ENCODE assay signal across 5 cellular contexts in the genomic region with DNA sequence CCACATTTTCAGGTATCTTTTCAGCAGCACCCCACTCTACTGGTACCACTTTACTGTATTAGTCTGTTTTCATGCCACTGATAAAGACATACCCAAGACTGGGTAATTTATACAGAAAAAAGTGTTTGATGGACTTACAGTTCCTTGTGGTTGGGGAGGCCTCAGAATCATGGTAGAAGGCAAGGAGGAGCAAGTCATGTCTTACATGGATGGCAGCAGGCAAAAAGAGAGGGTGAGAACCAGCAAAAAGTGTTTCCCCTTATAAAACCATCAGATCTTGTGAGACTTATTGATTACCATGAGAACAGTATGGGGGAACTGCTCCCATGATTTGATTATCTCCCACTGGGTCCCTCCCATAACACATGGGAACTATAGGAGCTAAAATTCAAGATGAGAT.
DNase-seq lines count a peak whose midpoint lies in the region; ATAC-seq, FAIRE-seq and TF ChIP-seq lines count a peak whose summit lies in the region.
"Not testable (repeated sequence)": the region's sequence is repeated elsewhere in the genome, so short reads cannot be mapped to it uniquely, and the experiment has no call there.

No MANE protein-coding gene starts in this region.

- TF ChIP-seq CTCF in HEK293 (tag by site-specific recombination; IDR thresholded peaks at IDR 0.05); SU-DHL-6 (IDR thresholded peaks at IDR 0.05; ENCODE audit: insufficient read depth, low read length, poor library complexity, severe bottlenecking); K562 (IDR thresholded peaks at IDR 0.05 in 2 of 3, conservative IDR thresholded peaks at IDR 0.05 in 1 of 3; ENCODE audit: insufficient read depth in 2 of 3, low read depth in 1 of 3, low read length in 3 of 3); endodermal cell (conservative IDR thresholded peaks at IDR 0.05); HepG2 (CRISPR knock-in tag; IDR thresholded peaks at IDR 0.05): not testable (repeated sequence)

- not testable (repeated sequence) for ATAC-seq in K562, HepG2

- not testable (repeated sequence) for H3K9me2 ChIP-seq in SU-DHL-6 (replicated peaks; ENCODE audit: insufficient read depth, low read length)

- not testable (repeated sequence) for H3K79me2 ChIP-seq in SU-DHL-6 (ENCODE audit: insufficient read depth, low read length); K562 (ENCODE audit: control insufficient read depth, insufficient read depth, low read length); HepG2 (ENCODE audit: insufficient read depth, low read length)

- not testable (repeated sequence) for TF ChIP-seq EP300 in K562 (IDR thresholded peaks at IDR 0.05; ENCODE audit: low read length); HepG2 (IDR thresholded peaks at IDR 0.05; ENCODE audit: low read depth in 2 of 2, low read length in 2 of 2); HepG2 (CRISPR knock-in tag; IDR thresholded peaks at IDR 0.05; ENCODE audit: borderline replicate concordance)

- POLR2A ChIA-PET in HEK293 (lab: Yijun Ruan, JAX); K562 (lab: Yijun Ruan, JAX); HepG2 (lab: Yijun Ruan, JAX): not testable (repeated sequence)

- peaks cover 24% of the 10 kb centered on the region for H3K9me3 Mint-ChIP-seq in endodermal cell

- not testable (repeated sequence) for H3K4me1 Mint-ChIP-seq in endodermal cell

- H3K9me3 ChIP-seq in HEK293 (ENCODE audit: control insufficient read depth, insufficient read depth, low read depth, low read length); SU-DHL-6 (ENCODE audit: insufficient read depth, low read length); K562 (replicated peaks; ENCODE audit: control insufficient read depth, insufficient read depth, low read depth, low read length): not testable (repeated sequence)
- H3K9me3 ChIP-seq in endodermal cell (ENCODE audit: control insufficient read depth, low read length), result peaks cover 29% of the 10 kb centered on the region
- H3K9me3 ChIP-seq in HepG2 (ENCODE audit: low read length), result peaks cover 25% of the 10 kb centered on the region

- FAIRE-seq in K562 (lab: Jason Lieb, UNC); HepG2 (lab: Jason Lieb, UNC): not testable (repeated sequence)

- not testable (repeated sequence) for H3K4me3 Mint-ChIP-seq in endodermal cell

- not testable (repeated sequence) for H3K4me1 ChIP-seq in HEK293 (ENCODE audit: control insufficient read depth, insufficient read depth, low read length); K562 (replicated peaks in 1 of 2; ENCODE audit: control insufficient read depth in 2 of 2, insufficient read depth in 2 of 2, low read length in 2 of 2); endodermal cell (ENCODE audit: control insufficient read depth, insufficient read depth, low read length)
- peaks cover 16% of the 10 kb centered on the region for H3K4me1 ChIP-seq in HepG2 (ENCODE audit: insufficient read depth, low read length)

- TF ChIP-seq POLR2A in K562 (conservative IDR thresholded peaks at IDR 0.05); HepG2 (IDR thresholded peaks at IDR 0.05; ENCODE audit: insufficient read depth in 1 of 2, low read depth in 2 of 2, low read length in 2 of 2): not testable (repeated sequence)

- TF ChIP-seq RAD21 in K562 (CRISPR knock-in tag; conservative IDR thresholded peaks at IDR 0.05 in 1 of 2, IDR thresholded peaks at IDR 0.05 in 1 of 2); HepG2 (CRISPR knock-in tag; IDR thresholded peaks at IDR 0.05): not testable (repeated sequence)

- in situ Hi-C loops in K562 (cut with MboI); HepG2 (cut with HindIII; ENCODE audit: extremely low pct_ligation_motif_present, low pct_unique_long_range_greater_than_20kb): not testable (repeated sequence)

- not testable (repeated sequence) for H3K27ac Mint-ChIP-seq in endodermal cell

- H3K36me3 Mint-ChIP-seq in endodermal cell (ENCODE audit: low read depth), result not testable (repeated sequence)

- intact Hi-C loops in K562 (cut with micrococcal nuclease); HepG2 (cut with micrococcal nuclease; ENCODE audit: unreplicated experiment): not testable (repeated sequence)

- H3K9ac ChIP-seq in SU-DHL-6 (ENCODE audit: low read length); K562 (ENCODE audit: insufficient read depth in 1 of 2, low read depth in 2 of 2, low read length in 2 of 2); endodermal cell (ENCODE audit: extremely low read depth, low read length, poor library complexity, severe bottlenecking); HepG2 (ENCODE audit: insufficient read depth, low read depth, low read length): not testable (repeated sequence)

- not testable (repeated sequence) for H3K36me3 ChIP-seq in HEK293 (ENCODE audit: control insufficient read depth in 2 of 2, insufficient read depth in 1 of 2, low read length in 2 of 2); SU-DHL-6 (ENCODE audit: low read length); K562 (ENCODE audit: control insufficient read depth, insufficient read depth, low read length); endodermal cell (ENCODE audit: control insufficient read depth, insufficient read depth, low read length); HepG2 (replicated peaks in 1 of 2; ENCODE audit: control insufficient read depth in 1 of 2, insufficient read depth in 2 of 2, low read length in 2 of 2)

- not testable (repeated sequence) for H3F3A ChIP-seq in SU-DHL-6 (ENCODE audit: insufficient read depth)

- H2AFZ ChIP-seq in SU-DHL-6 (ENCODE audit: low read depth, low read length, severe bottlenecking), result peak overlapping the region; percentile 4
- not testable (repeated sequence) for H2AFZ ChIP-seq in K562 (ENCODE audit: low read depth, low read length); HepG2 (ENCODE audit: low read length)

- BruUV-seq in K562 (replicated peaks; lab: Mats Ljungman, UMichigan); HepG2 (replicated peaks; lab: Mats Ljungman, UMichigan): not testable (repeated sequence)

- not testable (repeated sequence) for H3K27ac ChIP-seq in HEK293 (ENCODE audit: extremely low read depth, low read depth, low read length); SU-DHL-6 (ENCODE audit: low read depth, low read length); K562 (ENCODE audit: extremely low read depth, low read depth, low read length); endodermal cell (ENCODE audit: low read depth, low read length); HepG2 (ENCODE audit: extremely low read length, insufficient read depth, low read length)

- not testable (repeated sequence) for H3K27me3 Mint-ChIP-seq in endodermal cell (ENCODE audit: insufficient read depth)

- not testable (repeated sequence) for H3K4me2 ChIP-seq in SU-DHL-6 (ENCODE audit: low read depth, low read length, poor library complexity, severe bottlenecking); K562 (ENCODE audit: insufficient read depth, low read length); HepG2 (ENCODE audit: low read depth, low read length)

- DNase-seq in K562 (ENCODE audit: extremely low read depth in 1 of 4, low spot score in 3 of 4); endodermal cell; HepG2 (ENCODE audit: low spot score): not testable (repeated sequence)

- H3K27me3 ChIP-seq in SU-DHL-6 (ENCODE audit: low read length); K562 (ENCODE audit: control insufficient read depth in 2 of 2, insufficient read depth in 2 of 2, low read length in 2 of 2); endodermal cell (ENCODE audit: control insufficient read depth, insufficient read depth, low read length, poor library complexity, severe bottlenecking); HepG2 (ENCODE audit: control insufficient read depth in 1 of 2, insufficient read depth in 2 of 2, low read length in 2 of 2): not testable (repeated sequence)

- CTCF ChIA-PET in HEK293 (lab: Yijun Ruan, JAX); K562 (lab: Yijun Ruan, JAX; ENCODE audit: low intra/inter-chr PET ratio); HepG2 (lab: Yijun Ruan, JAX; ENCODE audit: low intra/inter-chr PET ratio, low total read pairs): not testable (repeated sequence)

- H3K9me1 ChIP-seq in K562 (ENCODE audit: control insufficient read depth, insufficient read depth, low read length), result not testable (repeated sequence)

- H4K20me1 ChIP-seq in SU-DHL-6 (ENCODE audit: low read depth, low read length); K562 (replicated peaks; ENCODE audit: control insufficient read depth, insufficient read depth, low read length); HepG2 (ENCODE audit: insufficient read depth, low read length): not testable (repeated sequence)

- not testable (repeated sequence) for H3K4me3 ChIP-seq in HEK293 (ENCODE audit: low read depth, low read length); SU-DHL-6 (ENCODE audit: insufficient read depth, low read length, poor library complexity, severe bottlenecking); K562; HepG2 (replicated peaks in 1 of 3; ENCODE audit: insufficient read depth in 1 of 3, low read depth in 2 of 3, low read length in 3 of 3)
- peak overlapping the region; percentile 24 for H3K4me3 ChIP-seq in endodermal cell (ENCODE audit: low read length)

TF ChIP-seq in HEK293, 187 proteins besides CTCF, POLR2A, EP300 and RAD21:
- peak; percentile 18 for TF ChIP-seq SETDB1 (IDR thresholded peaks at IDR 0.05; ENCODE audit: insufficient read length, low read length)

TF ChIP-seq in K562, 482 proteins besides CTCF, POLR2A, EP300 and RAD21:
- 0 out of 2 replicates have a peak, but pooled peaks have one; percentile 33 for TF ChIP-seq ZNF431 (CRISPR knock-in tag; IDR thresholded peaks at IDR 0.05)

TF ChIP-seq in HepG2, 621 proteins besides CTCF, POLR2A, EP300 and RAD21 (continues in another document):
- TF ChIP-seq ZNF431 (CRISPR knock-in tag; IDR thresholded peaks at IDR 0.05; ENCODE audit: borderline replicate concordance, low read depth), result peak; percentile 99
